8 cellular contexts compared by ENCODE assay signal in genomic region chr12:50504798-50505385, GRCh38. TPM values are rescaled to one million over a fixed set of nuclear protein-coding genes. Genes with fewer than 3 reads are reported as not detected.
DNase-seq lines count a peak whose midpoint lies in the region; ATAC-seq and TF ChIP-seq lines count a peak whose summit lies in the region.

A gene with protein sequence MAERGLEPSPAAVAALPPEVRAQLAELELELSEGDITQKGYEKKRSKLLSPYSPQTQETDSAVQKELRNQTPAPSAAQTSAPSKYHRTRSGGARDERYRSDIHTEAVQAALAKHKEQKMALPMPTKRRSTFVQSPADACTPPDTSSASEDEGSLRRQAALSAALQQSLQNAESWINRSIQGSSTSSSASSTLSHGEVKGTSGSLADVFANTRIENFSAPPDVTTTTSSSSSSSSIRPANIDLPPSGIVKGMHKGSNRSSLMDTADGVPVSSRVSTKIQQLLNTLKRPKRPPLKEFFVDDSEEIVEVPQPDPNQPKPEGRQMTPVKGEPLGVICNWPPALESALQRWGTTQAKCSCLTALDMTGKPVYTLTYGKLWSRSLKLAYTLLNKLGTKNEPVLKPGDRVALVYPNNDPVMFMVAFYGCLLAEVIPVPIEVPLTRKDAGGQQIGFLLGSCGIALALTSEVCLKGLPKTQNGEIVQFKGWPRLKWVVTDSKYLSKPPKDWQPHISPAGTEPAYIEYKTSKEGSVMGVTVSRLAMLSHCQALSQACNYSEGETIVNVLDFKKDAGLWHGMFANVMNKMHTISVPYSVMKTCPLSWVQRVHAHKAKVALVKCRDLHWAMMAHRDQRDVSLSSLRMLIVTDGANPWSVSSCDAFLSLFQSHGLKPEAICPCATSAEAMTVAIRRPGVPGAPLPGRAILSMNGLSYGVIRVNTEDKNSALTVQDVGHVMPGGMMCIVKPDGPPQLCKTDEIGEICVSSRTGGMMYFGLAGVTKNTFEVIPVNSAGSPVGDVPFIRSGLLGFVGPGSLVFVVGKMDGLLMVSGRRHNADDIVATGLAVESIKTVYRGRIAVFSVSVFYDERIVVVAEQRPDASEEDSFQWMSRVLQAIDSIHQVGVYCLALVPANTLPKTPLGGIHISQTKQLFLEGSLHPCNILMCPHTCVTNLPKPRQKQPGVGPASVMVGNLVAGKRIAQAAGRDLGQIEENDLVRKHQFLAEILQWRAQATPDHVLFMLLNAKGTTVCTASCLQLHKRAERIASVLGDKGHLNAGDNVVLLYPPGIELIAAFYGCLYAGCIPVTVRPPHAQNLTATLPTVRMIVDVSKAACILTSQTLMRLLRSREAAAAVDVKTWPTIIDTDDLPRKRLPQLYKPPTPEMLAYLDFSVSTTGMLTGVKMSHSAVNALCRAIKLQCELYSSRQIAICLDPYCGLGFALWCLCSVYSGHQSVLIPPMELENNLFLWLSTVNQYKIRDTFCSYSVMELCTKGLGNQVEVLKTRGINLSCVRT (N-terminal part only) (plus strand): TSS chr12:50504985. CDS start chr12:50505141, 156 bp downstream.

- peak; percentile 92 to 93 for ATAC-seq in CD4-positive, CD25-positive, alpha-beta regulatory T cell (ENCODE audit: low read depth in 2 of 2)
- ATAC-seq in GM19397 (IDR thresholded peaks at IDR 0.05; ENCODE audit: unreplicated experiment): peak; percentile 81

- H3K9ac ChIP-seq in duodenal mucosa (ENCODE audit: low read depth in 1 of 2, low read length in 2 of 2): peak within 1 kb of the TSS; percentile 92 to 94

- peak within 1 kb of the TSS; percentile 87 to 96 (median 94) for H3K27ac Mint-ChIP-seq in CD4-positive, CD25-positive, alpha-beta regulatory T cell
- H3K27ac Mint-ChIP-seq in activated CD4-positive, alpha-beta memory T cell treated with anti-CD3 and anti-CD28 coated beads, Interleukin-2, amount 10 ng/mL, durations not matched to agents 7 days and 5 days: peak within 1 kb of the TSS; percentile 82

- peaks cover 33 to 49% (median 41%) of the 10 kb centered on the region in 4 donors for H3K4me1 Mint-ChIP-seq in CD4-positive, CD25-positive, alpha-beta regulatory T cell
- peaks cover 48% of the 10 kb centered on the region for H3K4me1 Mint-ChIP-seq in activated CD4-positive, alpha-beta memory T cell treated with anti-CD3 and anti-CD28 coated beads, Interleukin-2, amount 10 ng/mL, durations not matched to agents 7 days and 5 days

- CTCF ChIA-PET in activated CD4-positive, alpha-beta memory T cell treated with anti-CD3 and anti-CD28 coated beads, Interleukin-2, amount 10 ng/mL, durations not matched to agents 7 days and 5 days (lab: Charles Lee): interaction anchor here (0.6 to 8.0 kb wide), 37 partner anchors 10 to 482 kb away, joined by 3 to 156 read pairs (median 4); partner anchors contain the start of gene COX14

- peaks cover 47% of the 10 kb centered on the region for H3K4me1 ChIP-seq in CD4-positive, CD25-positive, alpha-beta regulatory T cell (ENCODE audit: control insufficient read depth, insufficient read depth, low read length, poor library complexity, severe bottlenecking)
- peaks cover 29 to 34% of the 10 kb centered on the region in 2 donors for H3K4me1 ChIP-seq in duodenal mucosa (ENCODE audit: control insufficient read depth in 1 of 2, insufficient read depth in 2 of 2, low read length in 2 of 2)

- POLR2A ChIA-PET in activated CD4-positive, alpha-beta memory T cell treated with anti-CD3 and anti-CD28 coated beads, Interleukin-2, amount 10 ng/mL, durations not matched to agents 7 days and 5 days (lab: Charles Lee): interaction anchor here (0.5 to 6.0 kb wide), 21 partner anchors 10 to 713 kb away, joined by 3 to 44 read pairs (median 5); partner anchors contain the start of genes ATF1, LARP4 and POU6F1

- H3K9me3 ChIP-seq in CD4-positive, CD25-positive, alpha-beta regulatory T cell (ENCODE audit: control insufficient read depth in 2 of 2, low read length in 2 of 2): peaks cover 0 to 1% of the 10 kb centered on the region in 2 experiments
- H3K9me3 ChIP-seq in duodenal mucosa (ENCODE audit: control insufficient read depth in 1 of 2, low read length in 2 of 2): no peaks in the 10 kb centered on the region

- no peaks in the 10 kb centered on the region for H3K27me3 Mint-ChIP-seq in CD4-positive, CD25-positive, alpha-beta regulatory T cell
- no peaks in the 10 kb centered on the region for H3K27me3 Mint-ChIP-seq in activated CD4-positive, alpha-beta memory T cell treated with anti-CD3 and anti-CD28 coated beads, Interleukin-2, amount 10 ng/mL, durations not matched to agents 7 days and 5 days

- H3K4me3 ChIP-seq in CD4-positive, CD25-positive, alpha-beta regulatory T cell (ENCODE audit: low read depth, low read length): peak within 1 kb of the TSS; percentile 95
- H3K4me3 ChIP-seq in duodenal mucosa (ENCODE audit: low read depth in 1 of 2, low read length in 2 of 2): peak within 1 kb of the TSS; percentile 83 to 95
- peak within 1 kb of the TSS; percentile 61 for H3K4me3 ChIP-seq in lower leg skin (ENCODE audit: low read depth, poor library complexity, severe bottlenecking)

- peak within 1 kb of the TSS; percentile 88 to 99 (median 98) for H3K4me3 Mint-ChIP-seq in CD4-positive, CD25-positive, alpha-beta regulatory T cell
- H3K4me3 Mint-ChIP-seq in activated CD4-positive, alpha-beta memory T cell treated with anti-CD3 and anti-CD28 coated beads, Interleukin-2, amount 10 ng/mL, durations not matched to agents 7 days and 5 days: peak within 1 kb of the TSS; percentile 86

- H3K27me3 ChIP-seq in CD4-positive, CD25-positive, alpha-beta regulatory T cell (ENCODE audit: control insufficient read depth, insufficient read depth, low read length): no peaks in the 10 kb centered on the region
- H3K27me3 ChIP-seq in duodenal mucosa (ENCODE audit: control insufficient read depth in 1 of 2, insufficient read depth in 2 of 2, low read length in 2 of 2): no peaks in the 10 kb centered on the region

- H3K36me3 ChIP-seq in CD4-positive, CD25-positive, alpha-beta regulatory T cell (ENCODE audit: control insufficient read depth, insufficient read depth, low read length): no peaks in the 10 kb centered on the region
- H3K36me3 ChIP-seq in duodenal mucosa (ENCODE audit: control insufficient read depth in 1 of 2, insufficient read depth in 2 of 2, low read length in 2 of 2): no peaks in the 10 kb centered on the region

- H3K36me3 Mint-ChIP-seq in CD4-positive, CD25-positive, alpha-beta regulatory T cell: peaks cover 7% of the 10 kb centered on the region
- H3K36me3 Mint-ChIP-seq in activated CD4-positive, alpha-beta memory T cell treated with anti-CD3 and anti-CD28 coated beads, Interleukin-2, amount 10 ng/mL, durations not matched to agents 7 days and 5 days (ENCODE audit: low read depth): peaks cover 7% of the 10 kb centered on the region

- peaks cover 0 to 3% (median 0%) of the 10 kb centered on the region in 7 donors for H3K9me3 Mint-ChIP-seq in CD4-positive, CD25-positive, alpha-beta regulatory T cell
- H3K9me3 Mint-ChIP-seq in activated CD4-positive, alpha-beta memory T cell treated with anti-CD3 and anti-CD28 coated beads, Interleukin-2, amount 10 ng/mL, durations not matched to agents 7 days and 5 days: peaks cover 4% of the 10 kb centered on the region

- peak; percentile 93 to 95 (median 94) for DNase-seq in CD4-positive, CD25-positive, alpha-beta regulatory T cell
- peak; percentile 94 for DNase-seq in HK-2 (ENCODE audit: unreplicated experiment)
- peak; percentile 97 for DNase-seq in NCI-H82 (lab: John Stamatoyannopoulos, UW)
- peak; percentile 95 for DNase-seq in activated CD4-positive, alpha-beta memory T cell treated with anti-CD3 and anti-CD28 coated beads, Interleukin-2, amount 10 ng/mL, durations not matched to agents 7 days and 5 days
- DNase-seq in lower leg skin (ENCODE audit: low spot score in 2 of 2): peak; percentile 95 to 99
- peak; percentile 93 to 94 for DNase-seq in stimulated activated CD4-positive, alpha-beta T cell treated with anti-CD3 and anti-CD28 coated beads, Interleukin-4, amount 100 ng/mL, for 4 hours

- no peak for TF ChIP-seq POLR2A in lower leg skin (IDR thresholded peaks at IDR 0.05)

- WGBS in lower leg skin, 2 donors: 0% methylated on average over 7 to 47 of the region's 68 CpGs

- H3K27ac ChIP-seq in CD4-positive, CD25-positive, alpha-beta regulatory T cell (ENCODE audit: insufficient read depth, low read length, poor library complexity, severe bottlenecking): peak within 1 kb of the TSS; percentile 85
- H3K27ac ChIP-seq in duodenal mucosa (ENCODE audit: low read depth, low read length): peak within 1 kb of the TSS; percentile 96

- peak in 1 of 3 donors; percentile 88 for TF ChIP-seq CTCF in lower leg skin (IDR thresholded peaks at IDR 0.05)

- intact Hi-C loops in lower leg skin (cut with DNase I; ENCODE audit: low total_unique reads): loop anchor here (5.0 kb wide), 1 partner anchor 132 kb away; no protein-coding TSS in a partner anchor

RNA-seq across cellular contexts. Expression of the gene that starts here (rescaled TPM):
- 47.5 TPM for total RNA-seq in CD4-positive, CD25-positive, alpha-beta regulatory T cell
- polyA plus RNA-seq in CD4-positive, CD25-positive, alpha-beta regulatory T cell: 10 to 100 TPM; 12.2 to 19.0 (median 14.8) TPM
- total RNA-seq in activated CD4-positive, alpha-beta memory T cell treated with anti-CD3 and anti-CD28 coated beads, Interleukin-2, amount 10 ng/mL, durations not matched to agents 7 days and 5 days: 10 to 100 TPM; 20.3 to 22.9 TPM
- total RNA-seq in lower leg skin: 100 to 1,000 TPM in 1 of 4 donors, 10 to 100 TPM in 3; 56.9 to 104 (median 68.6) TPM

Comparison
In these comparisons a context has a peak if more than half of its experiments do, and no peak if none do; other contexts are left out.
1. Peak in every context shown above with its lines: DNase-seq, ATAC-seq, H3K4me3 ChIP-seq and H3K27ac ChIP-seq.